ENCODE assay signal across 9 cellular contexts in genomic region chr14:68779761-68780323, GRCh38. TPM values are rescaled to one million over a fixed set of nuclear protein-coding genes. Genes with fewer than 3 reads are reported as not detected.
DNase-seq lines count a peak whose midpoint lies in the region; ATAC-seq and TF ChIP-seq lines count a peak whose summit lies in the region.
"Had no signal": no experiment of that assay in that cellular context is flagged by ENCODE, and none has a peak within 500 bp of the region (broad histone marks: within the 10 kb centered on the region; RNA-seq: fewer than 3 reads in every experiment).

No MANE protein-coding gene starts in this region.

- H3K4me1 Mint-ChIP-seq in activated naive CD8-positive, alpha-beta T cell treated with anti-CD3 and anti-CD28 coated beads, Interleukin-2, amount 10 ng/mL, durations not matched to agents 7 days and 5 days, result peaks cover 52% of the 10 kb centered on the region

- H3K36me3 ChIP-seq in suprapubic skin (no peaks in the 10 kb centered on the region), aorta (ENCODE audit: control insufficient read depth in 1 of 2, insufficient read depth in 2 of 2, low read length in 1 of 2) (no peaks in the 10 kb centered on the region)

- peaks cover 8% of the 10 kb centered on the region for H3K36me3 Mint-ChIP-seq in activated naive CD8-positive, alpha-beta T cell treated with anti-CD3 and anti-CD28 coated beads, Interleukin-2, amount 10 ng/mL, durations not matched to agents 7 days and 5 days

- H3K27ac ChIP-seq in suprapubic skin (peak overlapping the region; percentile 67), aorta (ENCODE audit: low read depth in 1 of 2, low read length in 2 of 2) (no peak overlapping the region)
- H3K27ac ChIP-seq: parathyroid adenoma had no signal

- no peak for TF ChIP-seq CTCF in suprapubic skin (IDR thresholded peaks at IDR 0.05)

- intact Hi-C loops in cardiac septum (cut with DNase I) (no loop called here), Right ventricle myocardium inferior (cut with DNase I) (no loop called here), aorta (cut with DNase I) (loop anchor here in 1 of 2 donors (5.0 to 10.0 kb wide), 2 partner anchors 98 to 155 kb away; no protein-coding TSS in a partner anchor)

- no peaks in the 10 kb centered on the region for H3K9me3 ChIP-seq in suprapubic skin
- no peaks in the 10 kb centered on the region for H3K9me3 ChIP-seq in aorta (ENCODE audit: control insufficient read depth, low read length)

- peak overlapping the region; percentile 86 for H3K4me3 Mint-ChIP-seq in activated naive CD8-positive, alpha-beta T cell treated with anti-CD3 and anti-CD28 coated beads, Interleukin-2, amount 10 ng/mL, durations not matched to agents 7 days and 5 days

- 42% methylated on average over 7 of the region's 9 CpGs for WGBS in suprapubic skin
- 22 to 33% methylated on average over 9 of the region's 9 CpGs for WGBS in aorta, 2 donors

- H3K27me3 ChIP-seq in suprapubic skin, result no peaks in the 10 kb centered on the region
- no peaks in the 10 kb centered on the region for H3K27me3 ChIP-seq in aorta (ENCODE audit: control insufficient read depth in 1 of 2, insufficient read depth in 2 of 2, low read length in 1 of 2)

- peak; percentile 58 for DNase-seq in cardiac septum (ENCODE audit: low spot score)
- no peak for DNase-seq in Right ventricle myocardium inferior (ENCODE audit: missing footprints)
- DNase-seq in activated naive CD8-positive, alpha-beta T cell treated with anti-CD3 and anti-CD28 coated beads, Interleukin-2, amount 10 ng/mL, durations not matched to agents 7 days and 5 days, result no peak
- peak; percentile 50 for DNase-seq in kidney glomerular epithelial cell (lab: John Stamatoyannopoulos, UW)
- peak; percentile 48 for DNase-seq in suprapubic skin (ENCODE audit: low spot score in 2 of 2)
- DNase-seq in NCI-H2029 (lab: John Stamatoyannopoulos, UW), result no peak
- DNase-seq in NCI-H1105 treated with DMSO at 0.1 percent for 48 hours (lab: John Stamatoyannopoulos, UW), result no peak
- DNase-seq in aorta, result no peak

- TF ChIP-seq POLR2A in suprapubic skin (IDR thresholded peaks at IDR 0.05), result no peak

- H3K27ac Mint-ChIP-seq in activated naive CD8-positive, alpha-beta T cell treated with anti-CD3 and anti-CD28 coated beads, Interleukin-2, amount 10 ng/mL, durations not matched to agents 7 days and 5 days, result peak overlapping the region; percentile 96

- TF ChIP-seq EP300 in suprapubic skin (IDR thresholded peaks at IDR 0.05), result no peak

- H3K27me3 Mint-ChIP-seq in activated naive CD8-positive, alpha-beta T cell treated with anti-CD3 and anti-CD28 coated beads, Interleukin-2, amount 10 ng/mL, durations not matched to agents 7 days and 5 days, result no peaks in the 10 kb centered on the region

- no peak overlapping the region for H3K4me3 ChIP-seq in suprapubic skin
- H3K4me3 ChIP-seq in aorta (ENCODE audit: low read length in 2 of 2), result no peak overlapping the region

- H3K4me1 ChIP-seq in suprapubic skin (peaks cover 40% of the 10 kb centered on the region), aorta (ENCODE audit: control insufficient read depth in 1 of 2, insufficient read depth in 2 of 2, low read length in 2 of 2) (peaks cover 0 to 2% of the 10 kb centered on the region in 2 donors)

- H3K9me3 Mint-ChIP-seq in activated naive CD8-positive, alpha-beta T cell treated with anti-CD3 and anti-CD28 coated beads, Interleukin-2, amount 10 ng/mL, durations not matched to agents 7 days and 5 days, result peaks cover 6% of the 10 kb centered on the region

- POLR2A ChIA-PET in activated naive CD8-positive, alpha-beta T cell treated with anti-CD3 and anti-CD28 coated beads, Interleukin-2, amount 10 ng/mL, durations not matched to agents 7 days and 5 days (lab: Charles Lee), result interaction anchor here (0.8 to 7.5 kb wide), 17 partner anchors 8 to 496 kb away, joined by 3 to 194 read pairs (median 6); partner anchors contain the start of gene ZFP36L1

- ATAC-seq in Right ventricle myocardium inferior (no peak), aorta (ENCODE audit: low FRiP score) (no peak)
- peak; percentile 40 for ATAC-seq in activated naive CD8-positive, alpha-beta T cell treated with anti-CD3 and anti-CD28 coated beads, Interleukin-2, amount 10 ng/mL, durations not matched to agents 7 days and 5 days (ENCODE audit: low read depth)

RNA-seq across cellular contexts. Expression of gene ZFP36L1, which starts 13.0 kb away (rescaled TPM):
- 69.2 TPM for total RNA-seq in cardiac septum
- 46.6 TPM for total RNA-seq in Right ventricle myocardium inferior
- 100 to 1,000 TPM; 114 to 130 TPM for total RNA-seq in activated naive CD8-positive, alpha-beta T cell treated with anti-CD3 and anti-CD28 coated beads, Interleukin-2, amount 10 ng/mL, durations not matched to agents 7 days and 5 days
- 1,000 to 10,000 TPM; 1,382 to 1,995 (median 1,611) TPM for total RNA-seq in suprapubic skin
- 100 to 1,000 TPM; 302 to 388 TPM for total RNA-seq in aorta
- polyA plus RNA-seq in aorta, result 10 to 100 TPM; 35.3 to 48.6 TPM

Comparison
In these comparisons a context has a peak if more than half of its experiments do, and no peak if none do; other contexts are left out.
1. DNase-seq: peak in cardiac septum (single experiment), kidney glomerular epithelial cell (single experiment) and suprapubic skin (2 of 2); none in Right ventricle myocardium inferior (single experiment), activated naive CD8-positive, alpha-beta T cell treated with anti-CD3 and anti-CD28 coated beads, Interleukin-2, amount 10 ng/mL, durations not matched to agents 7 days and 5 days (single experiment), NCI-H2029 (single experiment), NCI-H1105 treated with DMSO at 0.1 percent for 48 hours (single experiment) and aorta (0 of 2).